Comparison of ENCODE assay signal across 2 cellular contexts in the genomic region with DNA sequence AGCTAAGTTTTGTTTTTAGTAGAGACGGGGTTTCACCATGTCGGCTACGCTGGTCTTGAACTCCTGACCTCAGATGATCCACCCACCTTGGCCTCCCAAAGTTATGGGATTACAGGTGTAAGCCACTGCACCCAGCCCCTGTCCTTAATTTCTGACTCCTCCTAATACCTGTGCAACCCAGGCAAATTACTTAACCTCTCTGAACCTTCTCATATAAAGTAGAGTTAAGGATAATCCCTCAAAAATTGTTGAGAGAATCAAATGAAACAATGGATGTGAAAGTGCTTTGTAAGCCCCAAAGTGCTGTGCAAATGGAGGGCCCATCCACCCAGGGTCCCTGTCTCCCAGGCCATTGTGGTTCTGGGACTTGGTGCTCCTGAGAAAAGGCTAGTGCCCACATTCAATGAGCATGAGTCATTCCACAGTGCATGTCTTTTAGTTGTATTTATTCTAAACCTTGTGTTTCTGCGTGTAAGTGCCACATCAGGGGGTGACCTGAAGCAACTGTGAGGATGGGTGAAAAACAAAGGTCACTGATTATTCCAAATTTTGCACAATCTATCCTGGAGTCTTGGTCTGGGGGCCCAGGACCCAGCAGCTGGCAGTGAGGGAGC.
TF ChIP-seq lines count a peak whose summit lies in the region.

No MANE protein-coding gene starts in this region.

TF ChIP-seq in HCT116, 20 proteins besides CTCF, POLR2A, EP300 and RAD21 (continued from another document):
- TF ChIP-seq, protein P1, sequence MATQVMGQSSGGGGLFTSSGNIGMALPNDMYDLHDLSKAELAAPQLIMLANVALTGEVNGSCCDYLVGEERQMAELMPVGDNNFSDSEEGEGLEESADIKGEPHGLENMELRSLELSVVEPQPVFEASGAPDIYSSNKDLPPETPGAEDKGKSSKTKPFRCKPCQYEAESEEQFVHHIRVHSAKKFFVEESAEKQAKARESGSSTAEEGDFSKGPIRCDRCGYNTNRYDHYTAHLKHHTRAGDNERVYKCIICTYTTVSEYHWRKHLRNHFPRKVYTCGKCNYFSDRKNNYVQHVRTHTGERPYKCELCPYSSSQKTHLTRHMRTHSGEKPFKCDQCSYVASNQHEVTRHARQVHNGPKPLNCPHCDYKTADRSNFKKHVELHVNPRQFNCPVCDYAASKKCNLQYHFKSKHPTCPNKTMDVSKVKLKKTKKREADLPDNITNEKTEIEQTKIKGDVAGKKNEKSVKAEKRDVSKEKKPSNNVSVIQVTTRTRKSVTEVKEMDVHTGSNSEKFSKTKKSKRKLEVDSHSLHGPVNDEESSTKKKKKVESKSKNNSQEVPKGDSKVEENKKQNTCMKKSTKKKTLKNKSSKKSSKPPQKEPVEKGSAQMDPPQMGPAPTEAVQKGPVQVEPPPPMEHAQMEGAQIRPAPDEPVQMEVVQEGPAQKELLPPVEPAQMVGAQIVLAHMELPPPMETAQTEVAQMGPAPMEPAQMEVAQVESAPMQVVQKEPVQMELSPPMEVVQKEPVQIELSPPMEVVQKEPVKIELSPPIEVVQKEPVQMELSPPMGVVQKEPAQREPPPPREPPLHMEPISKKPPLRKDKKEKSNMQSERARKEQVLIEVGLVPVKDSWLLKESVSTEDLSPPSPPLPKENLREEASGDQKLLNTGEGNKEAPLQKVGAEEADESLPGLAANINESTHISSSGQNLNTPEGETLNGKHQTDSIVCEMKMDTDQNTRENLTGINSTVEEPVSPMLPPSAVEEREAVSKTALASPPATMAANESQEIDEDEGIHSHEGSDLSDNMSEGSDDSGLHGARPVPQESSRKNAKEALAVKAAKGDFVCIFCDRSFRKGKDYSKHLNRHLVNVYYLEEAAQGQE (IDR thresholded peaks at IDR 0.05; ENCODE audit: low read depth), result no peak
- TF ChIP-seq JUND (IDR thresholded peaks at IDR 0.05) (no peak), SP1 (IDR thresholded peaks at IDR 0.05; ENCODE audit: low read depth) (no peak), CBX3 (IDR thresholded peaks at IDR 0.05; ENCODE audit: low read depth) (no peak), ELF1 (IDR thresholded peaks at IDR 0.05; ENCODE audit: borderline replicate concordance, low read depth) (no peak), EZH2 (IDR thresholded peaks at IDR 0.05) (no peak), CEBPB (IDR thresholded peaks at IDR 0.05; ENCODE audit: low read depth) (no peak), FOSL1 (IDR thresholded peaks at IDR 0.05; ENCODE audit: low read depth) (no peak), SIN3A (IDR thresholded peaks at IDR 0.05; ENCODE audit: low read depth) (no peak), YY1 (IDR thresholded peaks at IDR 0.05; ENCODE audit: extremely low read depth, insufficient replicate concordance, low read depth, low read length) (no peak), EGR1 (IDR thresholded peaks at IDR 0.05; ENCODE audit: low read depth) (no peak), EZH2phosphoT487 (IDR thresholded peaks at IDR 0.05; ENCODE audit: borderline replicate concordance) (no peak), TCF7L2 (IDR thresholded peaks at IDR 0.05; ENCODE audit: borderline replicate concordance, extremely low read depth, insufficient read depth, insufficient read length) (no peak)
- TF ChIP-seq, protein P2, sequence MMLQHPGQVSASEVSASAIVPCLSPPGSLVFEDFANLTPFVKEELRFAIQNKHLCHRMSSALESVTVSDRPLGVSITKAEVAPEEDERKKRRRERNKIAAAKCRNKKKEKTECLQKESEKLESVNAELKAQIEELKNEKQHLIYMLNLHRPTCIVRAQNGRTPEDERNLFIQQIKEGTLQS (IDR thresholded peaks at IDR 0.05), result no peak
- TF ChIP-seq, protein P3, sequence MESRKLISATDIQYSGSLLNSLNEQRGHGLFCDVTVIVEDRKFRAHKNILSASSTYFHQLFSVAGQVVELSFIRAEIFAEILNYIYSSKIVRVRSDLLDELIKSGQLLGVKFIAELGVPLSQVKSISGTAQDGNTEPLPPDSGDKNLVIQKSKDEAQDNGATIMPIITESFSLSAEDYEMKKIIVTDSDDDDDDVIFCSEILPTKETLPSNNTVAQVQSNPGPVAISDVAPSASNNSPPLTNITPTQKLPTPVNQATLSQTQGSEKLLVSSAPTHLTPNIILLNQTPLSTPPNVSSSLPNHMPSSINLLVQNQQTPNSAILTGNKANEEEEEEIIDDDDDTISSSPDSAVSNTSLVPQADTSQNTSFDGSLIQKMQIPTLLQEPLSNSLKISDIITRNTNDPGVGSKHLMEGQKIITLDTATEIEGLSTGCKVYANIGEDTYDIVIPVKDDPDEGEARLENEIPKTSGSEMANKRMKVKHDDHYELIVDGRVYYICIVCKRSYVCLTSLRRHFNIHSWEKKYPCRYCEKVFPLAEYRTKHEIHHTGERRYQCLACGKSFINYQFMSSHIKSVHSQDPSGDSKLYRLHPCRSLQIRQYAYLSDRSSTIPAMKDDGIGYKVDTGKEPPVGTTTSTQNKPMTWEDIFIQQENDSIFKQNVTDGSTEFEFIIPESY (IDR thresholded peaks at IDR 0.05; ENCODE audit: extremely low read depth, insufficient replicate concordance, low read length), result no peak
- TF ChIP-seq, protein P4, sequence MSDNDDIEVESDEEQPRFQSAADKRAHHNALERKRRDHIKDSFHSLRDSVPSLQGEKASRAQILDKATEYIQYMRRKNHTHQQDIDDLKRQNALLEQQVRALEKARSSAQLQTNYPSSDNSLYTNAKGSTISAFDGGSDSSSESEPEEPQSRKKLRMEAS (IDR thresholded peaks at IDR 0.05), result no peak

TF ChIP-seq in SK-N-SH, 30 proteins besides CTCF, POLR2A, EP300 and RAD21 (continued from another document):
- peak; percentile 64 for TF ChIP-seq JUND (IDR thresholded peaks at IDR 0.05)
- no peak for TF ChIP-seq TAF1 (IDR thresholded peaks at IDR 0.05; ENCODE audit: borderline replicate concordance, low read depth, low read length)
- no peak for TF ChIP-seq RFX5 (IDR thresholded peaks at IDR 0.05; ENCODE audit: low read length)
- TF ChIP-seq FOXJ3 (CRISPR knock-in tag; IDR thresholded peaks at IDR 0.05), result no peak
- no peak for TF ChIP-seq YY1 (IDR thresholded peaks at IDR 0.05; ENCODE audit: low read depth)
- TF ChIP-seq TCF12 (IDR thresholded peaks at IDR 0.05), result peak; percentile 25; the same call in 1 of the 2 replicates
- TF ChIP-seq ELF1 (IDR thresholded peaks at IDR 0.05), result no peak
- TF ChIP-seq, protein P4 (IDR thresholded peaks at IDR 0.05; ENCODE audit: low read depth), result 0 out of 2 replicates have a peak, but pooled peaks have one; percentile 24
- no peak for TF ChIP-seq GATA2 (CRISPR knock-in tag; IDR thresholded peaks at IDR 0.05)
- TF ChIP-seq, protein P1 (IDR thresholded peaks at IDR 0.05; ENCODE audit: low read depth, low read length), result no peak
- no peak for TF ChIP-seq EZH2phosphoT487 (IDR thresholded peaks at IDR 0.05; ENCODE audit: borderline replicate concordance, low read depth)
- TF ChIP-seq, protein P5, sequence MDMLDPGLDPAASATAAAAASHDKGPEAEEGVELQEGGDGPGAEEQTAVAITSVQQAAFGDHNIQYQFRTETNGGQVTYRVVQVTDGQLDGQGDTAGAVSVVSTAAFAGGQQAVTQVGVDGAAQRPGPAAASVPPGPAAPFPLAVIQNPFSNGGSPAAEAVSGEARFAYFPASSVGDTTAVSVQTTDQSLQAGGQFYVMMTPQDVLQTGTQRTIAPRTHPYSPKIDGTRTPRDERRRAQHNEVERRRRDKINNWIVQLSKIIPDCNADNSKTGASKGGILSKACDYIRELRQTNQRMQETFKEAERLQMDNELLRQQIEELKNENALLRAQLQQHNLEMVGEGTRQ (IDR thresholded peaks at IDR 0.05; ENCODE audit: borderline replicate concordance, low read depth, low read length), result no peak
- TF ChIP-seq GABPA (IDR thresholded peaks at IDR 0.05; ENCODE audit: low read depth), result no peak
- TF ChIP-seq, protein P3 (IDR thresholded peaks at IDR 0.05; ENCODE audit: borderline replicate concordance, low read depth), result no peak
- no peak for TF ChIP-seq POLR2AphosphoS5 (IDR thresholded peaks at IDR 0.05; ENCODE audit: low read depth, low read length)
- no peak for TF ChIP-seq TEAD4 (IDR thresholded peaks at IDR 0.05; ENCODE audit: borderline replicate concordance, insufficient read depth)
- TF ChIP-seq FOSL2 (IDR thresholded peaks at IDR 0.05; ENCODE audit: borderline replicate concordance, low read depth), result peak; percentile 65; the same call in 1 of the 2 replicates
- TF ChIP-seq RXRA (IDR thresholded peaks at IDR 0.05; ENCODE audit: borderline replicate concordance, low read depth), result no peak
- TF ChIP-seq NFIC (IDR thresholded peaks at IDR 0.05; ENCODE audit: borderline replicate concordance), result no peak
- TF ChIP-seq RCOR1 (IDR thresholded peaks at IDR 0.05; ENCODE audit: low read length), result no peak
- no peak for TF ChIP-seq FOXM1 (IDR thresholded peaks at IDR 0.05; ENCODE audit: low read depth)
- TF ChIP-seq MXI1 (IDR thresholded peaks at IDR 0.05; ENCODE audit: low read depth, low read length), result no peak
- TF ChIP-seq CHD2 (IDR thresholded peaks at IDR 0.05; ENCODE audit: low read length, partially characterized antibody), result no peak
- no peak for TF ChIP-seq MEF2A (IDR thresholded peaks at IDR 0.05; ENCODE audit: borderline replicate concordance, low read depth)
- no peak for TF ChIP-seq NRF1 (IDR thresholded peaks at IDR 0.05; ENCODE audit: low read depth, low read length)
- TF ChIP-seq, protein P6, sequence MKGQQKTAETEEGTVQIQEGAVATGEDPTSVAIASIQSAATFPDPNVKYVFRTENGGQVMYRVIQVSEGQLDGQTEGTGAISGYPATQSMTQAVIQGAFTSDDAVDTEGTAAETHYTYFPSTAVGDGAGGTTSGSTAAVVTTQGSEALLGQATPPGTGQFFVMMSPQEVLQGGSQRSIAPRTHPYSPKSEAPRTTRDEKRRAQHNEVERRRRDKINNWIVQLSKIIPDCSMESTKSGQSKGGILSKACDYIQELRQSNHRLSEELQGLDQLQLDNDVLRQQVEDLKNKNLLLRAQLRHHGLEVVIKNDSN (IDR thresholded peaks at IDR 0.05; ENCODE audit: borderline replicate concordance, low read depth), result no peak
